16 cellular contexts compared by ENCODE assay signal in genomic region chr1:209405183-209405823, GRCh38.
DNase-seq lines count a peak whose midpoint lies in the region; ATAC-seq and TF ChIP-seq lines count a peak whose summit lies in the region.
"Had no signal": no experiment of that assay in that cellular context is flagged by ENCODE, and none has a peak within 500 bp of the region (broad histone marks: within the 10 kb centered on the region; RNA-seq: fewer than 3 reads in every experiment).

No MANE protein-coding gene starts in this region.

- no peak for TF ChIP-seq CTCF in fibroblast of the aortic adventitia (IDR thresholded peaks at IDR 0.05; ENCODE audit: insufficient read depth, low read length)

- ATAC-seq in stimulated activated naive CD8-positive, alpha-beta T cell treated with anti-CD3 and anti-CD28 coated beads, Interleukin-15, Interleukin-2, amounts not matched to agents 100 U/mL and 50 U/mL, for 24 hours: peak; percentile 25
- no peak for ATAC-seq in HG03521 (IDR thresholded peaks at IDR 0.05; ENCODE audit: unreplicated experiment)
- no peak for ATAC-seq in GM21390 (IDR thresholded peaks at IDR 0.05; ENCODE audit: unreplicated experiment)

- H3K4me3 ChIP-seq in fibroblast of the aortic adventitia (ENCODE audit: low read depth, low read length): no peak overlapping the region
- H3K4me3 ChIP-seq: HAP-1, ovary had no signal

- DNase-seq in SIG-M5 treated with dmso at 0.1 percent for 504 hours (lab: John Stamatoyannopoulos, UW; ENCODE audit: unreplicated experiment): peak; percentile 6
- DNase-seq in SIG-M5 (lab: John Stamatoyannopoulos, UW): no peak
- DNase-seq in SKM-1 treated with dmso at 0.1 percent for 144 hours (lab: John Stamatoyannopoulos, UW; ENCODE audit: unreplicated experiment): peak; percentile 61
- DNase-seq in fibroblast of the aortic adventitia (ENCODE audit: low read depth): peak; percentile 51
- no peak for DNase-seq in stimulated activated naive CD8-positive, alpha-beta T cell treated with anti-CD3 and anti-CD28 coated beads, Interleukin-15, Interleukin-2, amounts not matched to agents 100 U/mL and 50 U/mL, for 24 hours
- DNase-seq in activated CD4-positive, alpha-beta T cell treated with anti-CD3 and anti-CD28 coated beads for 48 hours: no peak
- DNase-seq: 8988T; activated gamma-delta T cell; NCI-H1436 treated with DMSO at 0.1 percent for 48 hours; OCI-M1; ovary; stimulated activated CD4-positive, alpha-beta T cell treated with anti-CD3 and anti-CD28 coated beads, Interleukin-2, amount 100 ng/mL, for 48 hours; substantia nigra had no signal

Comparison
In these comparisons a context has a peak if more than half of its experiments do, and no peak if none do; other contexts are left out.
1. DNase-seq: peak in SIG-M5 treated with dmso at 0.1 percent for 504 hours (single experiment), SKM-1 treated with dmso at 0.1 percent for 144 hours (single experiment) and fibroblast of the aortic adventitia (single experiment); none in SIG-M5 (single experiment), stimulated activated naive CD8-positive, alpha-beta T cell treated with anti-CD3 and anti-CD28 coated beads, Interleukin-15, Interleukin-2, amounts not matched to agents 100 U/mL and 50 U/mL, for 24 hours (single experiment) and activated CD4-positive, alpha-beta T cell treated with anti-CD3 and anti-CD28 coated beads for 48 hours (single experiment).